In genomic region chr6:33189625-33190024, GRCh38 we compare ENCODE assay signal across 23 cellular contexts. TPM values are rescaled to one million over a fixed set of nuclear protein-coding genes. Genes with fewer than 3 reads are reported as not detected.
DNase-seq lines count a peak whose midpoint lies in the region; ATAC-seq, FAIRE-seq and TF ChIP-seq lines count a peak whose summit lies in the region.
"Had no signal": no experiment of that assay in that cellular context is flagged by ENCODE, and none has a peak within 500 bp of the region (broad histone marks: within the 10 kb centered on the region; RNA-seq: fewer than 3 reads in every experiment).

No MANE protein-coding gene starts in this region.

- TF ChIP-seq EP300 in HepG2 (IDR thresholded peaks at IDR 0.05; ENCODE audit: low read depth in 2 of 2, low read length in 2 of 2) (no peak), HepG2 (CRISPR knock-in tag; IDR thresholded peaks at IDR 0.05; ENCODE audit: borderline replicate concordance) (no peak)

- ATAC-seq in HepG2 (no peak), right lobe of liver (no peak), T-helper 17 cell (no peak)
- ATAC-seq: GM12878 had no signal

- in situ Hi-C loops in HepG2 (cut with HindIII; ENCODE audit: extremely low pct_ligation_motif_present, low pct_unique_long_range_greater_than_20kb), result no loop called here

- no peaks in the 10 kb centered on the region for H4K20me1 ChIP-seq in HepG2 (ENCODE audit: insufficient read depth, low read length)

- H3K27me3 ChIP-seq in HepG2 (ENCODE audit: control insufficient read depth in 1 of 2, insufficient read depth in 2 of 2, low read length in 2 of 2) (peaks cover 0 to 15% of the 10 kb centered on the region in 2 experiments; a peak in 2 of 5 replicates), right lobe of liver (no peaks in the 10 kb centered on the region), thyroid gland (no peaks in the 10 kb centered on the region)

- peak overlapping the region; percentile 13 for H3K4me3 Mint-ChIP-seq in T-helper 17 cell
- H3K4me3 Mint-ChIP-seq in glutamatergic neuron (ENCODE audit: unreplicated experiment), result peak overlapping the region; percentile 17
- H3K4me3 Mint-ChIP-seq: CD4-positive, CD25-positive, alpha-beta regulatory T cell; CD8-positive, alpha-beta memory T cell had no signal

- no peaks in the 10 kb centered on the region for H3K79me2 ChIP-seq in HepG2 (ENCODE audit: insufficient read depth, low read length)

- WGBS in HepG2 (ENCODE audit: low lambda C conversion rate), result 43% methylated on average over 4 of the region's 4 CpGs
- 64% methylated on average over 3 of the region's 4 CpGs for WGBS in right lobe of liver (ENCODE audit: insufficient coverage, low coverage, low lambda C conversion rate, missing lambda C conversion rate)
- WGBS in thyroid gland, 2 donors, result 78 to 80% methylated on average over 4 of the region's 4 CpGs

- H3K27ac ChIP-seq in HepG2 (ENCODE audit: extremely low read length, insufficient read depth, low read length) (no peak overlapping the region), right lobe of liver (no peak overlapping the region), thyroid gland (no peak overlapping the region)
- H3K27ac ChIP-seq: HL-60 had no signal

- BruUV-seq in HepG2 (replicated peaks; lab: Mats Ljungman, UMichigan), result no TSS peak

- POLR2A ChIA-PET in HepG2 (lab: Yijun Ruan, JAX), result interaction anchor here (1.2 to 2.5 kb wide), 3 partner anchors 9 to 19 kb away, joined by 4 to 20 read pairs (median 8); partner anchors contain the start of genes HSD17B8 and RING1

- H2AFZ ChIP-seq in HepG2 (ENCODE audit: low read length), result no peak overlapping the region

- H3K36me3 ChIP-seq in HepG2 (replicated peaks in 1 of 2; ENCODE audit: control insufficient read depth in 1 of 2, insufficient read depth in 2 of 2, low read length in 2 of 2) (peaks cover 2 to 7% of the 10 kb centered on the region in 2 experiments; a peak in 4 of 5 replicates), right lobe of liver (peaks cover 0 to 6% (median 2%) of the 10 kb centered on the region in 4 donors), thyroid gland (peaks cover 4 to 5% of the 10 kb centered on the region in 2 donors)
- H3K36me3 ChIP-seq: HAP-1 had no signal

- CTCF ChIA-PET in HepG2 (lab: Yijun Ruan, JAX; ENCODE audit: low intra/inter-chr PET ratio, low total read pairs), result no interaction called here

- no peak for FAIRE-seq in HepG2 (lab: Jason Lieb, UNC)
- FAIRE-seq: A204.1, GM12878 had no signal

- H3K9me3 ChIP-seq in HepG2 (ENCODE audit: low read length), result no peaks in the 10 kb centered on the region
- H3K9me3 ChIP-seq in right lobe of liver, result no peaks in the 10 kb centered on the region
- H3K9me3 ChIP-seq in T-helper 17 cell (ENCODE audit: control insufficient read depth, low read length, poor library complexity, severe bottlenecking), result no peaks in the 10 kb centered on the region
- H3K9me3 ChIP-seq in thyroid gland, result no peaks in the 10 kb centered on the region
- H3K9me3 ChIP-seq: BE2C, HAP-1 had no signal

- DNase-seq in HepG2 (ENCODE audit: low spot score) (no peak), right lobe of liver (no peak), T-helper 17 cell (no peak), glutamatergic neuron (no peak), cardiac septum (ENCODE audit: low spot score) (no peak), thyroid gland (no peak), NCI-H128 (lab: John Stamatoyannopoulos, UW; ENCODE audit: unreplicated experiment) (no peak)
- DNase-seq: ACHN; BE2C; C1 segment of cervical spinal cord; CD4-positive, CD25-positive, alpha-beta regulatory T cell; CD8-positive, alpha-beta memory T cell; COR-L47; DMS 273 treated with DMSO at 0.1 percent for 48 hours; DMS53; DND-41; EL; GOT3 had no signal

- no peak for TF ChIP-seq RAD21 in HepG2 (CRISPR knock-in tag; IDR thresholded peaks at IDR 0.05)

- no peak for TF ChIP-seq POLR2A in HepG2 (IDR thresholded peaks at IDR 0.05; ENCODE audit: insufficient read depth in 1 of 2, low read depth in 2 of 2, low read length in 2 of 2)
- no peak for TF ChIP-seq POLR2A in right lobe of liver (IDR thresholded peaks at IDR 0.05)
- TF ChIP-seq POLR2A in thyroid gland (IDR thresholded peaks at IDR 0.05), result no peak

- peaks cover 2% of the 10 kb centered on the region for H3K9me3 Mint-ChIP-seq in glutamatergic neuron (ENCODE audit: unreplicated experiment)
- H3K9me3 Mint-ChIP-seq: CD8-positive, alpha-beta memory T cell; IgD-negative memory B cell had no signal

- intact Hi-C loops in HepG2 (cut with micrococcal nuclease; ENCODE audit: unreplicated experiment), result no loop called here
- intact Hi-C loops in right lobe of liver (cut with DNase I), result no loop called here
- intact Hi-C loops in cardiac septum (cut with DNase I), result no loop called here
- intact Hi-C loops in thyroid gland (cut with DNase I), result no loop called here

- H3K4me1 Mint-ChIP-seq in T-helper 17 cell, result peaks cover 29% of the 10 kb centered on the region
- H3K4me1 Mint-ChIP-seq in glutamatergic neuron (ENCODE audit: low read depth, unreplicated experiment), result peaks cover 4% of the 10 kb centered on the region

- H3K9ac ChIP-seq in HepG2 (ENCODE audit: insufficient read depth, low read depth, low read length), result no peak overlapping the region

- H3K4me2 ChIP-seq in HepG2 (ENCODE audit: low read depth, low read length), result peak overlapping the region; percentile 66; the same call in 1 of the 2 replicates

- TF ChIP-seq CTCF in HepG2 (CRISPR knock-in tag; IDR thresholded peaks at IDR 0.05) (no peak), right lobe of liver (IDR thresholded peaks at IDR 0.05) (no peak), glutamatergic neuron (IDR thresholded peaks at IDR 0.05; ENCODE audit: partially characterized antibody, unreplicated experiment) (no peak), thyroid gland (IDR thresholded peaks at IDR 0.05) (no peak)

- H3K4me1 ChIP-seq in HepG2 (ENCODE audit: insufficient read depth, low read length) (peaks cover 28% of the 10 kb centered on the region), right lobe of liver (no peaks in the 10 kb centered on the region), thyroid gland (peaks cover 14 to 29% of the 10 kb centered on the region in 2 donors)
- H3K4me1 ChIP-seq: HAP-1 had no signal

- H3K27me3 Mint-ChIP-seq in T-helper 17 cell, result peaks cover 46% of the 10 kb centered on the region
- H3K27me3 Mint-ChIP-seq in glutamatergic neuron (ENCODE audit: unreplicated experiment), result peaks cover 8% of the 10 kb centered on the region

- H3K27ac Mint-ChIP-seq in T-helper 17 cell (no peak overlapping the region), glutamatergic neuron (ENCODE audit: unreplicated experiment) (no peak overlapping the region)
- H3K27ac Mint-ChIP-seq: CD4-positive, CD25-positive, alpha-beta regulatory T cell had no signal

- H3K36me3 Mint-ChIP-seq in T-helper 17 cell (ENCODE audit: low read depth), result peaks cover 13% of the 10 kb centered on the region
- H3K36me3 Mint-ChIP-seq in glutamatergic neuron (ENCODE audit: unreplicated experiment), result peaks cover 5% of the 10 kb centered on the region

- no peak overlapping the region for H3K4me3 ChIP-seq in HepG2 (replicated peaks in 1 of 3; ENCODE audit: insufficient read depth in 1 of 3, low read depth in 2 of 3, low read length in 3 of 3)
- H3K4me3 ChIP-seq in right lobe of liver, result no peak overlapping the region
- no peak overlapping the region for H3K4me3 ChIP-seq in thyroid gland (replicated peaks in 1 of 3)
- H3K4me3 ChIP-seq: GM12878, HAP-1 had no signal

RNA-seq across cellular contexts. Expression of gene COL11A2, which starts 2.6 kb away (rescaled TPM):
- 0.29 and 0.55 TPM in 2 replicates for total RNA-seq in HepG2 (2016; rRNA removed; fragmentation: Illumina TruSeq; extraction: Trizol)
- total RNA-seq in HepG2 (2016; cell fraction: cytosol; rRNA removed; fragmentation: Illumina TruSeq; extraction: Trizol; ENCODE audit: low read depth), result 0.10 TPM in 1 of 2 replicates, not detected in the other
- total RNA-seq in HepG2 (2016; cell fraction: insoluble cytoplasmic fraction; rRNA removed; fragmentation: Illumina TruSeq; extraction: Trizol), result 0.12 and 0.67 TPM in 2 replicates
- 0.45 TPM in 1 of 2 replicates, not detected in the other for total RNA-seq in HepG2 (2016; cell fraction: membrane; rRNA removed; fragmentation: Illumina TruSeq; extraction: Trizol)
- 1.0 and 1.1 TPM in 2 replicates for total RNA-seq in HepG2 (2016; cell fraction: nucleus; rRNA removed; fragmentation: Illumina TruSeq; extraction: Trizol)
- polyA plus RNA-seq in HepG2 (2011; rRNA removed), result 0.55 and 0.73 TPM in 2 replicates
- 0.13 and 0.18 TPM in 2 replicates for polyA plus RNA-seq in HepG2 (2011; cell fraction: cytosol; rRNA removed)
- 5.9 and 6.2 TPM in 2 replicates for polyA plus RNA-seq in HepG2 (2011; cell fraction: nucleus; rRNA removed)
- 0.97 and 1.9 TPM in 2 replicates for polyA plus RNA-seq in HepG2 (2012)
- 0.21 and 0.24 TPM in 2 replicates for polyA plus RNA-seq in HepG2 (2016; cell fraction: cytosol; fragmentation: Illumina TruSeq; extraction: Trizol; ENCODE audit: low read depth)
- 0.15 and 0.42 TPM in 2 replicates for polyA plus RNA-seq in HepG2 (2016; cell fraction: insoluble cytoplasmic fraction; fragmentation: Illumina TruSeq; extraction: Trizol; ENCODE audit: low read depth)
- 0.21 TPM in 2 replicates for polyA plus RNA-seq in HepG2 (2016; cell fraction: membrane; fragmentation: Illumina TruSeq; extraction: Trizol; ENCODE audit: low read depth)
- polyA plus RNA-seq in HepG2 (2016; cell fraction: nucleus; fragmentation: Illumina TruSeq; extraction: Trizol; ENCODE audit: insufficient read depth, low read depth), result 3.7 and 4.5 TPM in 2 replicates
- polyA minus RNA-seq in HepG2 (2011; rRNA and poly(A)+ RNA removed; ENCODE audit: low replicate concordance), result 0.20 and 1.1 TPM in 2 replicates
- polyA minus RNA-seq in HepG2 (2011; cell fraction: cytosol; rRNA and poly(A)+ RNA removed), result 0.44 TPM in 1 of 2 replicates, not detected in the other
- polyA minus RNA-seq in HepG2 (2011; cell fraction: nucleus; rRNA and poly(A)+ RNA removed), result 0.52 and 0.75 TPM in 2 replicates
- total RNA-seq in right lobe of liver, result 1 to 10 TPM in 1 of 6 experiments, under 1 TPM in 5; 0.06 to 1.4 (median 0.61) TPM
- under 1 TPM; 0.52 to 0.89 TPM for total RNA-seq in T-helper 17 cell
- total RNA-seq in glutamatergic neuron (ENCODE audit: unreplicated experiment), result 3.8 TPM
- 1.7 TPM for total RNA-seq in cardiac septum
- total RNA-seq in thyroid gland, result 1 to 10 TPM in 3 of 4 donors, under 1 TPM in 1; 0.68 to 2.8 (median 2.0) TPM
- polyA plus RNA-seq: CD8-positive, alpha-beta memory T cell; IgD-negative memory B cell had no signal

RNA-seq across cellular contexts. Expression of gene RXRB, which starts 10.8 kb away (rescaled TPM):
- total RNA-seq in HepG2 (2016; rRNA removed; fragmentation: Illumina TruSeq; extraction: Trizol) (21.2 and 26.7 TPM in 2 replicates), right lobe of liver (10 to 100 TPM; 10.1 to 28.2 (median 17.7) TPM), T-helper 17 cell (10 to 100 TPM; 51.0 to 64.4 TPM), glutamatergic neuron (ENCODE audit: unreplicated experiment) (45.3 TPM), cardiac septum (33.5 TPM), thyroid gland (10 to 100 TPM; 29.6 to 46.8 (median 41.2) TPM)
- 7.7 and 9.8 TPM in 2 replicates for total RNA-seq in HepG2 (2016; cell fraction: cytosol; rRNA removed; fragmentation: Illumina TruSeq; extraction: Trizol; ENCODE audit: low read depth)
- total RNA-seq in HepG2 (2016; cell fraction: insoluble cytoplasmic fraction; rRNA removed; fragmentation: Illumina TruSeq; extraction: Trizol), result 20.4 and 25.8 TPM in 2 replicates
- total RNA-seq in HepG2 (2016; cell fraction: membrane; rRNA removed; fragmentation: Illumina TruSeq; extraction: Trizol), result 11.0 and 11.2 TPM in 2 replicates
- 24.9 and 30.1 TPM in 2 replicates for total RNA-seq in HepG2 (2016; cell fraction: nucleus; rRNA removed; fragmentation: Illumina TruSeq; extraction: Trizol)
- polyA plus RNA-seq in HepG2 (2011; rRNA removed), result 55.7 and 62.8 TPM in 2 replicates
- polyA plus RNA-seq in HepG2 (2011; cell fraction: cytosol; rRNA removed), result 21.7 and 25.1 TPM in 2 replicates
- polyA plus RNA-seq in HepG2 (2011; cell fraction: nucleus; rRNA removed), result 251 and 306 TPM in 2 replicates
- polyA plus RNA-seq in HepG2 (2012), result 33.2 and 34.8 TPM in 2 replicates
- 3.4 and 3.5 TPM in 2 replicates for polyA plus RNA-seq in HepG2 (2016; cell fraction: cytosol; fragmentation: Illumina TruSeq; extraction: Trizol; ENCODE audit: low read depth)
- 18.6 and 21.0 TPM in 2 replicates for polyA plus RNA-seq in HepG2 (2016; cell fraction: insoluble cytoplasmic fraction; fragmentation: Illumina TruSeq; extraction: Trizol; ENCODE audit: low read depth)
- polyA plus RNA-seq in HepG2 (2016; cell fraction: membrane; fragmentation: Illumina TruSeq; extraction: Trizol; ENCODE audit: low read depth), result 8.2 and 8.4 TPM in 2 replicates
- polyA plus RNA-seq in HepG2 (2016; cell fraction: nucleus; fragmentation: Illumina TruSeq; extraction: Trizol; ENCODE audit: insufficient read depth, low read depth), result 78.6 and 88.5 TPM in 2 replicates
- polyA minus RNA-seq in HepG2 (2011; rRNA and poly(A)+ RNA removed; ENCODE audit: low replicate concordance), result 62.6 and 66.8 TPM in 2 replicates
- polyA minus RNA-seq in HepG2 (2011; cell fraction: cytosol; rRNA and poly(A)+ RNA removed), result 16.9 and 17.9 TPM in 2 replicates
- 41.4 and 51.2 TPM in 2 replicates for polyA minus RNA-seq in HepG2 (2011; cell fraction: nucleus; rRNA and poly(A)+ RNA removed)

RNA-seq across cellular contexts. Expression of gene SLC39A7, which starts 11.0 kb away (rescaled TPM):
- total RNA-seq in HepG2 (2016; rRNA removed; fragmentation: Illumina TruSeq; extraction: Trizol) (127 and 229 TPM in 2 replicates), right lobe of liver (10 to 100 TPM; 33.5 to 61.4 (median 50.1) TPM), T-helper 17 cell (10 to 100 TPM; 22.4 to 25.8 TPM), glutamatergic neuron (ENCODE audit: unreplicated experiment) (92.8 TPM), cardiac septum (62.4 TPM), thyroid gland (100 to 1,000 TPM in 3 of 4 donors, 10 to 100 TPM in 1; 90.8 to 191 (median 153) TPM)
- 25.4 and 28.2 TPM in 2 replicates for total RNA-seq in HepG2 (2016; cell fraction: cytosol; rRNA removed; fragmentation: Illumina TruSeq; extraction: Trizol; ENCODE audit: low read depth)
- total RNA-seq in HepG2 (2016; cell fraction: insoluble cytoplasmic fraction; rRNA removed; fragmentation: Illumina TruSeq; extraction: Trizol), result 117 and 245 TPM in 2 replicates
- 69.2 and 73.5 TPM in 2 replicates for total RNA-seq in HepG2 (2016; cell fraction: membrane; rRNA removed; fragmentation: Illumina TruSeq; extraction: Trizol)
- total RNA-seq in HepG2 (2016; cell fraction: nucleus; rRNA removed; fragmentation: Illumina TruSeq; extraction: Trizol), result 168 and 183 TPM in 2 replicates
- 142 and 181 TPM in 2 replicates for polyA plus RNA-seq in HepG2 (2011; rRNA removed)
- polyA plus RNA-seq in HepG2 (2011; cell fraction: cytosol; rRNA removed), result 156 and 173 TPM in 2 replicates
- 155 and 160 TPM in 2 replicates for polyA plus RNA-seq in HepG2 (2011; cell fraction: nucleus; rRNA removed)
- polyA plus RNA-seq in HepG2 (2012), result 179 and 194 TPM in 2 replicates
- polyA plus RNA-seq in HepG2 (2016; cell fraction: cytosol; fragmentation: Illumina TruSeq; extraction: Trizol; ENCODE audit: low read depth), result 25.6 and 28.5 TPM in 2 replicates
- polyA plus RNA-seq in HepG2 (2016; cell fraction: insoluble cytoplasmic fraction; fragmentation: Illumina TruSeq; extraction: Trizol; ENCODE audit: low read depth), result 134 and 143 TPM in 2 replicates
- 52.6 and 58.2 TPM in 2 replicates for polyA plus RNA-seq in HepG2 (2016; cell fraction: membrane; fragmentation: Illumina TruSeq; extraction: Trizol; ENCODE audit: low read depth)
- polyA plus RNA-seq in HepG2 (2016; cell fraction: nucleus; fragmentation: Illumina TruSeq; extraction: Trizol; ENCODE audit: insufficient read depth, low read depth), result 338 and 345 TPM in 2 replicates
- 85.7 and 161 TPM in 2 replicates for polyA minus RNA-seq in HepG2 (2011; rRNA and poly(A)+ RNA removed; ENCODE audit: low replicate concordance)
- polyA minus RNA-seq in HepG2 (2011; cell fraction: cytosol; rRNA and poly(A)+ RNA removed), result 54.5 and 56.6 TPM in 2 replicates
- polyA minus RNA-seq in HepG2 (2011; cell fraction: nucleus; rRNA and poly(A)+ RNA removed), result 68.1 and 69.5 TPM in 2 replicates

RNA-seq across cellular contexts. Expression of gene HSD17B8, which starts 14.8 kb away (rescaled TPM):
- total RNA-seq in HepG2 (2016; rRNA removed; fragmentation: Illumina TruSeq; extraction: Trizol) (12.6 and 13.5 TPM in 2 replicates), right lobe of liver (10 to 100 TPM; 14.3 to 39.8 (median 33.8) TPM), T-helper 17 cell (10 to 100 TPM in 1 of 2 donors, 1 to 10 TPM in 1; 7.6 to 11.9 TPM), glutamatergic neuron (ENCODE audit: unreplicated experiment) (4.6 TPM), cardiac septum (9.9 TPM), thyroid gland (10 to 100 TPM; 30.2 to 79.4 (median 40.9) TPM)
- 2.7 and 4.8 TPM in 2 replicates for total RNA-seq in HepG2 (2016; cell fraction: cytosol; rRNA removed; fragmentation: Illumina TruSeq; extraction: Trizol; ENCODE audit: low read depth)
- total RNA-seq in HepG2 (2016; cell fraction: insoluble cytoplasmic fraction; rRNA removed; fragmentation: Illumina TruSeq; extraction: Trizol), result 13.4 and 15.0 TPM in 2 replicates
- 5.0 TPM in 2 replicates for total RNA-seq in HepG2 (2016; cell fraction: membrane; rRNA removed; fragmentation: Illumina TruSeq; extraction: Trizol)
- 6.0 and 8.0 TPM in 2 replicates for total RNA-seq in HepG2 (2016; cell fraction: nucleus; rRNA removed; fragmentation: Illumina TruSeq; extraction: Trizol)
- 20.1 and 21.6 TPM in 2 replicates for polyA plus RNA-seq in HepG2 (2011; rRNA removed)
- 25.2 and 35.5 TPM in 2 replicates for polyA plus RNA-seq in HepG2 (2011; cell fraction: cytosol; rRNA removed)
- 57.9 and 67.9 TPM in 2 replicates for polyA plus RNA-seq in HepG2 (2011; cell fraction: nucleus; rRNA removed)
- 10.8 and 13.9 TPM in 2 replicates for polyA plus RNA-seq in HepG2 (2012)
- 3.8 and 4.0 TPM in 2 replicates for polyA plus RNA-seq in HepG2 (2016; cell fraction: cytosol; fragmentation: Illumina TruSeq; extraction: Trizol; ENCODE audit: low read depth)
- polyA plus RNA-seq in HepG2 (2016; cell fraction: insoluble cytoplasmic fraction; fragmentation: Illumina TruSeq; extraction: Trizol; ENCODE audit: low read depth), result 14.2 and 14.6 TPM in 2 replicates
- 4.5 and 4.8 TPM in 2 replicates for polyA plus RNA-seq in HepG2 (2016; cell fraction: membrane; fragmentation: Illumina TruSeq; extraction: Trizol; ENCODE audit: low read depth)
- 12.8 and 15.0 TPM in 2 replicates for polyA plus RNA-seq in HepG2 (2016; cell fraction: nucleus; fragmentation: Illumina TruSeq; extraction: Trizol; ENCODE audit: insufficient read depth, low read depth)
- 12.8 and 27.4 TPM in 2 replicates for polyA minus RNA-seq in HepG2 (2011; rRNA and poly(A)+ RNA removed; ENCODE audit: low replicate concordance)
- 4.9 and 5.1 TPM in 2 replicates for polyA minus RNA-seq in HepG2 (2011; cell fraction: cytosol; rRNA and poly(A)+ RNA removed)
- polyA minus RNA-seq in HepG2 (2011; cell fraction: nucleus; rRNA and poly(A)+ RNA removed), result 4.2 and 5.5 TPM in 2 replicates

RNA-seq across cellular contexts. Expression of gene RING1, which starts 18.7 kb away (rescaled TPM):
- total RNA-seq in HepG2 (2016; rRNA removed; fragmentation: Illumina TruSeq; extraction: Trizol), result 19.8 and 23.9 TPM in 2 replicates
- 10.0 and 10.7 TPM in 2 replicates for total RNA-seq in HepG2 (2016; cell fraction: cytosol; rRNA removed; fragmentation: Illumina TruSeq; extraction: Trizol; ENCODE audit: low read depth)
- total RNA-seq in HepG2 (2016; cell fraction: insoluble cytoplasmic fraction; rRNA removed; fragmentation: Illumina TruSeq; extraction: Trizol), result 18.4 and 25.4 TPM in 2 replicates
- 17.3 and 21.2 TPM in 2 replicates for total RNA-seq in HepG2 (2016; cell fraction: membrane; rRNA removed; fragmentation: Illumina TruSeq; extraction: Trizol)
- total RNA-seq in HepG2 (2016; cell fraction: nucleus; rRNA removed; fragmentation: Illumina TruSeq; extraction: Trizol), result 12.2 and 16.1 TPM in 2 replicates
- polyA plus RNA-seq in HepG2 (2011; rRNA removed), result 33.6 and 42.9 TPM in 2 replicates
- 23.2 and 29.0 TPM in 2 replicates for polyA plus RNA-seq in HepG2 (2011; cell fraction: cytosol; rRNA removed)
- polyA plus RNA-seq in HepG2 (2011; cell fraction: nucleus; rRNA removed), result 93.0 and 104 TPM in 2 replicates
- 32.2 and 34.6 TPM in 2 replicates for polyA plus RNA-seq in HepG2 (2012)
- polyA plus RNA-seq in HepG2 (2016; cell fraction: cytosol; fragmentation: Illumina TruSeq; extraction: Trizol; ENCODE audit: low read depth), result 14.4 and 19.7 TPM in 2 replicates
- polyA plus RNA-seq in HepG2 (2016; cell fraction: insoluble cytoplasmic fraction; fragmentation: Illumina TruSeq; extraction: Trizol; ENCODE audit: low read depth), result 31.5 and 40.1 TPM in 2 replicates
- 23.8 and 28.0 TPM in 2 replicates for polyA plus RNA-seq in HepG2 (2016; cell fraction: membrane; fragmentation: Illumina TruSeq; extraction: Trizol; ENCODE audit: low read depth)
- polyA plus RNA-seq in HepG2 (2016; cell fraction: nucleus; fragmentation: Illumina TruSeq; extraction: Trizol; ENCODE audit: insufficient read depth, low read depth), result 56.0 and 58.2 TPM in 2 replicates
- 22.4 and 30.2 TPM in 2 replicates for polyA minus RNA-seq in HepG2 (2011; rRNA and poly(A)+ RNA removed; ENCODE audit: low replicate concordance)
- 10.9 and 13.5 TPM in 2 replicates for polyA minus RNA-seq in HepG2 (2011; cell fraction: cytosol; rRNA and poly(A)+ RNA removed)
- 8.4 and 9.9 TPM in 2 replicates for polyA minus RNA-seq in HepG2 (2011; cell fraction: nucleus; rRNA and poly(A)+ RNA removed)
- total RNA-seq in right lobe of liver, result 10 to 100 TPM in 4 of 6 experiments, 1 to 10 TPM in 2; 7.5 to 21.3 (median 19.7) TPM
- total RNA-seq in T-helper 17 cell, result 10 to 100 TPM; 27.9 to 28.2 TPM
- 37.3 TPM for total RNA-seq in glutamatergic neuron (ENCODE audit: unreplicated experiment)
- total RNA-seq in cardiac septum, result 24.5 TPM
- 10 to 100 TPM; 20.3 to 40.2 (median 24.7) TPM for total RNA-seq in thyroid gland
